Comparison of ENCODE assay signal across 9 cellular contexts in genomic region chr16:31052131-31052530, GRCh38. TPM values are rescaled to one million over a fixed set of nuclear protein-coding genes. Genes with fewer than 3 reads are reported as not detected.
DNase-seq lines count a peak whose midpoint lies in the region; ATAC-seq and TF ChIP-seq lines count a peak whose summit lies in the region.
"Had no signal": no experiment of that assay in that cellular context is flagged by ENCODE, and none has a peak within 500 bp of the region (broad histone marks: within the 10 kb centered on the region; RNA-seq: fewer than 3 reads in every experiment).

No MANE protein-coding gene starts in this region.

- DNase-seq in GM04504 (ENCODE audit: low read depth): peak; percentile 91
- DNase-seq in NCI-H226: peak; percentile 95
- DNase-seq in dermis blood vessel endothelial cell: peak; percentile 48
- DNase-seq in progenitor cell of endocrine pancreas (ENCODE audit: low spot score, unreplicated experiment): no peak
- DNase-seq in stimulated activated CD4-positive, alpha-beta T cell treated with anti-CD3 and anti-CD28 coated beads, Interleukin-4, amount 100 ng/mL, for 4 hours: no peak
- no peak for DNase-seq in activated T-helper 2 cell treated with anti-CD3 and anti-CD28 coated beads, Interferon-gamma antibody, Interleukin-2, Interleukin-4, amounts not matched to agents 10 μg/mL and 5 μg/mL and 100 μg/mL, durations not matched to agents 14 hours and 24 hours and 36 hours (ENCODE audit: low spot score)
- DNase-seq: head of caudate nucleus, NCI-H526 treated with DMSO at 0.1 percent for 48 hours had no signal

- peaks cover 3% of the 10 kb centered on the region for H3K27me3 Mint-ChIP-seq in progenitor cell of endocrine pancreas
- no peaks in the 10 kb centered on the region for H3K27me3 Mint-ChIP-seq in activated T-helper 2 cell treated with anti-CD3 and anti-CD28 coated beads, Interferon-gamma antibody, Interleukin-2, Interleukin-4, amounts not matched to agents 10 μg/mL and 5 μg/mL and 100 μg/mL, durations not matched to agents 14 hours and 24 hours and 36 hours (ENCODE audit: low read depth)

- ATAC-seq in GM19467 (IDR thresholded peaks at IDR 0.05; ENCODE audit: unreplicated experiment): no peak

- no peaks in the 10 kb centered on the region for H3K4me1 Mint-ChIP-seq in progenitor cell of endocrine pancreas (ENCODE audit: low read depth)
- H3K4me1 Mint-ChIP-seq in activated T-helper 2 cell treated with anti-CD3 and anti-CD28 coated beads, Interferon-gamma antibody, Interleukin-2, Interleukin-4, amounts not matched to agents 10 μg/mL and 5 μg/mL and 100 μg/mL, durations not matched to agents 14 hours and 24 hours and 36 hours (ENCODE audit: low read depth): peaks cover 9% of the 10 kb centered on the region

- H3K9me3 Mint-ChIP-seq in progenitor cell of endocrine pancreas (ENCODE audit: low read depth): no peaks in the 10 kb centered on the region
- no peaks in the 10 kb centered on the region for H3K9me3 Mint-ChIP-seq in activated T-helper 2 cell treated with anti-CD3 and anti-CD28 coated beads, Interferon-gamma antibody, Interleukin-2, Interleukin-4, amounts not matched to agents 10 μg/mL and 5 μg/mL and 100 μg/mL, durations not matched to agents 14 hours and 24 hours and 36 hours

- peak overlapping the region; percentile 6 for H3K27ac Mint-ChIP-seq in progenitor cell of endocrine pancreas
- H3K27ac Mint-ChIP-seq in activated T-helper 2 cell treated with anti-CD3 and anti-CD28 coated beads, Interferon-gamma antibody, Interleukin-2, Interleukin-4, amounts not matched to agents 10 μg/mL and 5 μg/mL and 100 μg/mL, durations not matched to agents 14 hours and 24 hours and 36 hours: no peak overlapping the region

- H3K36me3 Mint-ChIP-seq in progenitor cell of endocrine pancreas (ENCODE audit: insufficient read depth): peaks cover 2% of the 10 kb centered on the region
- H3K36me3 Mint-ChIP-seq in activated T-helper 2 cell treated with anti-CD3 and anti-CD28 coated beads, Interferon-gamma antibody, Interleukin-2, Interleukin-4, amounts not matched to agents 10 μg/mL and 5 μg/mL and 100 μg/mL, durations not matched to agents 14 hours and 24 hours and 36 hours (ENCODE audit: low read depth): peaks cover 4% of the 10 kb centered on the region

- H3K4me3 Mint-ChIP-seq in progenitor cell of endocrine pancreas (ENCODE audit: low read depth): no peak overlapping the region
- no peak overlapping the region for H3K4me3 Mint-ChIP-seq in activated T-helper 2 cell treated with anti-CD3 and anti-CD28 coated beads, Interferon-gamma antibody, Interleukin-2, Interleukin-4, amounts not matched to agents 10 μg/mL and 5 μg/mL and 100 μg/mL, durations not matched to agents 14 hours and 24 hours and 36 hours (ENCODE audit: low read depth)

- intact Hi-C loops in activated T-helper 2 cell treated with anti-CD3 and anti-CD28 coated beads, Interferon-gamma antibody, Interleukin-2, Interleukin-4, amounts not matched to agents 10 μg/mL and 5 μg/mL and 100 μg/mL, durations not matched to agents 14 hours and 24 hours and 36 hours (cut with micrococcal nuclease): no loop called here

- TF ChIP-seq CTCF in progenitor cell of endocrine pancreas (IDR thresholded peaks at IDR 0.05; ENCODE audit: unreplicated experiment): no peak

RNA-seq across cellular contexts. Expression of gene STX4, which starts 18.8 kb away (rescaled TPM):
- 22.9 and 26.2 TPM in 2 replicates for total RNA-seq in dermis blood vessel endothelial cell
- 49.4 and 50.3 TPM in 2 replicates for total RNA-seq in progenitor cell of endocrine pancreas
- 48.2 and 51.8 TPM in 2 replicates for total RNA-seq in activated T-helper 2 cell treated with anti-CD3 and anti-CD28 coated beads, Interferon-gamma antibody, Interleukin-2, Interleukin-4, amounts not matched to agents 10 μg/mL and 5 μg/mL and 100 μg/mL, durations not matched to agents 14 hours and 24 hours and 36 hours

RNA-seq across cellular contexts. Expression of gene ZNF668, which starts 21.9 kb away (rescaled TPM):
- 7.3 and 9.0 TPM in 2 replicates for total RNA-seq in dermis blood vessel endothelial cell
- total RNA-seq in progenitor cell of endocrine pancreas: 14.3 and 17.5 TPM in 2 replicates
- total RNA-seq in activated T-helper 2 cell treated with anti-CD3 and anti-CD28 coated beads, Interferon-gamma antibody, Interleukin-2, Interleukin-4, amounts not matched to agents 10 μg/mL and 5 μg/mL and 100 μg/mL, durations not matched to agents 14 hours and 24 hours and 36 hours: 12.7 and 13.2 TPM in 2 replicates

RNA-seq across cellular contexts. Expression of gene ZNF646, which starts 22.1 kb away (rescaled TPM):
- total RNA-seq in dermis blood vessel endothelial cell: 16.0 and 17.4 TPM in 2 replicates
- total RNA-seq in progenitor cell of endocrine pancreas: 28.5 and 32.6 TPM in 2 replicates
- 24.4 and 24.5 TPM in 2 replicates for total RNA-seq in activated T-helper 2 cell treated with anti-CD3 and anti-CD28 coated beads, Interferon-gamma antibody, Interleukin-2, Interleukin-4, amounts not matched to agents 10 μg/mL and 5 μg/mL and 100 μg/mL, durations not matched to agents 14 hours and 24 hours and 36 hours

RNA-seq across cellular contexts. Expression of gene PRSS53, which starts 36.6 kb away (rescaled TPM):
- 0.88 and 2.0 TPM in 2 replicates for total RNA-seq in dermis blood vessel endothelial cell
- 2.3 and 2.9 TPM in 2 replicates for total RNA-seq in progenitor cell of endocrine pancreas
- 4.8 and 5.1 TPM in 2 replicates for total RNA-seq in activated T-helper 2 cell treated with anti-CD3 and anti-CD28 coated beads, Interferon-gamma antibody, Interleukin-2, Interleukin-4, amounts not matched to agents 10 μg/mL and 5 μg/mL and 100 μg/mL, durations not matched to agents 14 hours and 24 hours and 36 hours

RNA-seq across cellular contexts. Expression of gene STX1B, which starts 41.7 kb away (rescaled TPM):
- total RNA-seq in dermis blood vessel endothelial cell (0.51 and 0.70 TPM in 2 replicates), progenitor cell of endocrine pancreas (1.0 and 1.6 TPM in 2 replicates)
- 0.57 and 0.97 TPM in 2 replicates for total RNA-seq in activated T-helper 2 cell treated with anti-CD3 and anti-CD28 coated beads, Interferon-gamma antibody, Interleukin-2, Interleukin-4, amounts not matched to agents 10 μg/mL and 5 μg/mL and 100 μg/mL, durations not matched to agents 14 hours and 24 hours and 36 hours

Comparison
In these comparisons a context has a peak if more than half of its experiments do, and no peak if none do; other contexts are left out.
1. DNase-seq: peak in GM04504 (single experiment), NCI-H226 (single experiment) and dermis blood vessel endothelial cell (single experiment); none in progenitor cell of endocrine pancreas (single experiment), stimulated activated CD4-positive, alpha-beta T cell treated with anti-CD3 and anti-CD28 coated beads, Interleukin-4, amount 100 ng/mL, for 4 hours (0 of 2) and activated T-helper 2 cell treated with anti-CD3 and anti-CD28 coated beads, Interferon-gamma antibody, Interleukin-2, Interleukin-4, amounts not matched to agents 10 μg/mL and 5 μg/mL and 100 μg/mL, durations not matched to agents 14 hours and 24 hours and 36 hours (single experiment).